12 cellular contexts compared by ENCODE assay signal in the genomic region with DNA sequence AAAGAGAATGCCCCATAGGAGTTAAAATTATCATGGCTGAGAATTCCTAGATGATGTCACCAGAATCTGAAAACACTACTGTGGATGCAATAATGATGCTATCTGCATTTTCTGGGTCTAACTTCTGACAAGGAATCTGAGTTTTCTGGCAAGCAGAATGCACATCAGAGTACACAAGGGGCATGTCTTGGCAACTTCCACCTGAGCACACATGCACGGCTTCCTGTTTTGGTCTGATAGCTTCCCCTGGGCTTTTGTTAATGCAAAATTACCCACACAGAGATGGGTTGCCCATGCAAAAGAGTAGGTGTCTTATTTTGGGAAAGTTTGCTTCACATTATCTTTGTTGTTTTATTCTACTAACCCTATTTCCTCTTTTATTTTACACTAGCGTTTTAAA.
A peak's percentile ranks its signal among the peaks of the same experiment; 100 is the strongest.
DNase-seq lines count a peak whose midpoint lies in the region; ATAC-seq, FAIRE-seq and TF ChIP-seq lines count a peak whose summit lies in the region.
"Had no signal": no experiment of that assay in that cellular context is flagged by ENCODE, and none has a peak within 500 bp of the region (broad histone marks: within the 10 kb centered on the region; RNA-seq: fewer than 3 reads in every experiment).

No MANE protein-coding gene starts in this region.

- TF ChIP-seq CTCF in OCI-LY7 (conservative IDR thresholded peaks at IDR 0.05; ENCODE audit: low read length) (no peak), kidney (IDR thresholded peaks at IDR 0.05; ENCODE audit: borderline replicate concordance, extremely low read depth, insufficient read depth) (no peak)

- no peaks in the 10 kb centered on the region for H3K27me3 Mint-ChIP-seq in naive thymus-derived CD8-positive, alpha-beta T cell

- H3K4me1 Mint-ChIP-seq in naive thymus-derived CD8-positive, alpha-beta T cell, result peaks cover 17 to 52% (median 41%) of the 10 kb centered on the region in 4 donors

- H3K4me1 ChIP-seq in OCI-LY7 (ENCODE audit: insufficient read depth, low read length, poor library complexity, severe bottlenecking) (peaks cover 35% of the 10 kb centered on the region), kidney (ENCODE audit: control insufficient read depth in 1 of 2, insufficient read depth in 1 of 2, low read depth in 1 of 2, low read length in 2 of 2) (no peaks in the 10 kb centered on the region)
- H3K4me1 ChIP-seq: A549, psoas muscle had no signal

- H4K20me1 ChIP-seq in OCI-LY7 (ENCODE audit: insufficient read depth, low read length), result no peaks in the 10 kb centered on the region

- BruUV-seq in OCI-LY7 (replicated peaks; lab: Mats Ljungman, UMichigan), result no TSS peak

- H3K9ac ChIP-seq in kidney (ENCODE audit: low read length in 2 of 2), result no peak overlapping the region

- CTCF ChIA-PET in OCI-LY7 (lab: Charles Lee; ENCODE audit: unreplicated experiment), result no interaction called here

- peak; percentile 89 for ATAC-seq in HG02759 (IDR thresholded peaks at IDR 0.05; ENCODE audit: unreplicated experiment)
- ATAC-seq in naive thymus-derived CD8-positive, alpha-beta T cell, result peak; percentile 98 to 99
- ATAC-seq: A549, psoas muscle had no signal

- H3K27ac Mint-ChIP-seq in naive thymus-derived CD8-positive, alpha-beta T cell, result peak overlapping the region; percentile 20 to 90 (median 84)

- POLR2A ChIA-PET in OCI-LY7 (lab: Charles Lee), result no interaction called here
- POLR2A ChIA-PET in naive thymus-derived CD8-positive, alpha-beta T cell (lab: Charles Lee), result no interaction called here

- H3K9me3 ChIP-seq in OCI-LY7 (ENCODE audit: low read length) (peaks cover 20% of the 10 kb centered on the region; the same call in 1 of the 2 replicates), kidney (ENCODE audit: control insufficient read depth in 1 of 2, low read length in 2 of 2) (no peaks in the 10 kb centered on the region)
- H3K9me3 ChIP-seq: A549, psoas muscle had no signal

- peak overlapping the region; percentile 63 for H3K4me2 ChIP-seq in OCI-LY7 (ENCODE audit: low read length)
- H3K4me2 ChIP-seq: A549 had no signal

- H3K36me3 ChIP-seq in OCI-LY7 (ENCODE audit: insufficient read depth, low read length), result peaks cover 15% of the 10 kb centered on the region; the same call in 1 of the 2 replicates
- no peaks in the 10 kb centered on the region for H3K36me3 ChIP-seq in kidney (ENCODE audit: control insufficient read depth in 1 of 2, insufficient read depth in 2 of 2, low read length in 2 of 2)

- H3K79me2 ChIP-seq in OCI-LY7 (ENCODE audit: insufficient read depth, low read depth, low read length), result no peaks in the 10 kb centered on the region

- intact Hi-C loops in OCI-LY7 (cut with micrococcal nuclease; ENCODE audit: unreplicated experiment) (loop anchor here (10.0 kb wide), 1 partner anchor 1026 kb away; no protein-coding TSS in a partner anchor), kidney (cut with DNase I) (no loop called here)

- H3K36me3 Mint-ChIP-seq in naive thymus-derived CD8-positive, alpha-beta T cell, result peaks cover 11 to 19% (median 15%) of the 10 kb centered on the region in 3 donors

- DNase-seq in NCI-H748 (lab: John Stamatoyannopoulos, UW; ENCODE audit: unreplicated experiment), result peak; percentile 3
- DNase-seq in NCI-H748 treated with DMSO at 0.1 percent for 48 hours (lab: John Stamatoyannopoulos, UW), result no peak
- peak; percentile 90 for DNase-seq in OCI-LY7 (ENCODE audit: low spot score)
- DNase-seq in naive thymus-derived CD8-positive, alpha-beta T cell, result peak in 8 of 10 donors; percentile 3 to 49 (median 27)
- no peak for DNase-seq in kidney
- DNase-seq in NCI-H1694 (lab: John Stamatoyannopoulos, UW), result no peak
- DNase-seq in islet precursor cell, result no peak
- DNase-seq: GOT3, psoas muscle, substantia nigra had no signal

- peak overlapping the region; percentile 75 for H3K27ac ChIP-seq in OCI-LY7 (ENCODE audit: low read depth, low read length, poor library complexity, severe bottlenecking)
- H3K27ac ChIP-seq in kidney (ENCODE audit: low read depth in 2 of 2, low read length in 2 of 2), result no peak overlapping the region
- H3K27ac ChIP-seq: A549, psoas muscle had no signal

- FAIRE-seq in kidney (lab: Jason Lieb, UNC), result no peak

- H3K4me3 ChIP-seq in OCI-LY7 (ENCODE audit: low read depth, low read length, poor library complexity, severe bottlenecking) (peak overlapping the region; percentile 40), kidney (ENCODE audit: low read length in 2 of 2) (no peak overlapping the region)
- H3K4me3 ChIP-seq: A549, psoas muscle had no signal

- peaks cover 0 to 9% (median 0%) of the 10 kb centered on the region in 9 donors for H3K9me3 Mint-ChIP-seq in naive thymus-derived CD8-positive, alpha-beta T cell

- H2AFZ ChIP-seq in OCI-LY7 (ENCODE audit: low read length), result peak overlapping the region; percentile 80

- H3K9me2 ChIP-seq in OCI-LY7 (ENCODE audit: insufficient read depth, low read length), result no peaks in the 10 kb centered on the region

- H3K4me3 Mint-ChIP-seq in naive thymus-derived CD8-positive, alpha-beta T cell, result peak overlapping the region in 9 of 10 donors; percentile 24 to 78 (median 57)

Comparison
In these comparisons a context has a peak if more than half of its experiments do, and no peak if none do; other contexts are left out.
1. DNase-seq: peak in NCI-H748 (single experiment), OCI-LY7 (single experiment) and naive thymus-derived CD8-positive, alpha-beta T cell (8 of 10); none in NCI-H748 treated with DMSO at 0.1 percent for 48 hours (single experiment), kidney (single experiment), NCI-H1694 (single experiment) and islet precursor cell (single experiment).